34 cellular contexts compared by ENCODE assay signal in the genomic region with DNA sequence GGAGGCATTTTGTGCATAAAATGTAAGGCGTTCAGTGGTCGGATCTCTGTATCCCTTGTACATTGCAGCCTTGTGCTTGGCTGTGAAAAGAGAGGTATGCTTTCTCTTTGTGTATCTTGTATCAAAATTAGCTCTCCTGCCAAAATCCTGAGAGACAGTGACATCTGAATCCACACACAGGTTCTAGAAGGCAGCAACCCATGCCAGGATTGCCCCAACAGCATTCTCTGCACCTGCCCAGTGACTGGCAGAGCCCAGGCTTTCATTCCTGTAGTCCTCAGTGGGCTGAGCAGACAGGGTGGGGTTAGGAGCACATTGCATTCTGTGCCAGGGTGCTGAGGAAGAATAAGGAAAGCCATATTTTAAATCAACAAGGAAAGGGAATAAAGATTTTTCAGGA.
"Had no signal": no experiment of that assay in that cellular context is flagged by ENCODE, and none has a peak within 500 bp of the region (broad histone marks: within the 10 kb centered on the region; RNA-seq: fewer than 3 reads in every experiment).

No MANE protein-coding gene starts in this region.

- H3K4me3 Mint-ChIP-seq: activated B cell treated with CpG ODN at 0.5 μM for 24 hours; activated CD4-positive, alpha-beta memory T cell treated with anti-CD3 and anti-CD28 coated beads for 36 hours; activated CD4-positive, alpha-beta T cell treated with anti-CD3 and anti-CD28 coated beads, Interleukin-2, amount 10 ng/mL, durations not matched to agents 24 days and 14 days; activated CD8-positive, alpha-beta T cell treated with anti-CD3 and anti-CD28 coated beads for 36 hours; activated naive CD4-positive, alpha-beta T cell treated with anti-CD3 and anti-CD28 coated beads for 36 hours; activated naive CD8-positive, alpha-beta T cell treated with anti-CD3 and anti-CD28 coated beads for 36 hours; activated T-cell treated with anti-CD3 and anti-CD28 coated beads, Interleukin-2, amount 50 U/mL, for 4 hours; activated T-cell treated with anti-CD3 and anti-CD28 coated beads, Interleukin-2, amount 50 U/mL, for 72 hours; activated T-helper 1 cell treated with anti-CD3 and anti-CD28 coated beads, Interleukin-12 subunit alpha, Interleukin-12 subunit beta, Interleukin-2, Interleukin-4 antibody, amounts not matched to agents 30 ng/mL and 10 ng/mL and 1 ng/mL, durations not matched to agents 14 hours and 24 hours and 36 hours; activated T-helper 17 cell treated with anti-CD3 and anti-CD28 coated beads, Interleukin-2, amount 50 U/mL, for 72 hours; brain; central memory CD8-positive, alpha-beta T cell; T-helper 1 cell treated with Interleukin-12 subunit alpha and Interleukin-12 subunit beta and Interleukin-4 antibody, amounts not matched to agents 30 μg/mL and 1 μg/mL, for 36 hours; T-helper 2 cell treated with Interferon-gamma antibody and Interleukin-4, amounts not matched to agents 5 μg/mL and 100 μg/mL, for 36 hours had no signal

- H3K27me3 ChIP-seq: ascending aorta, cardiac muscle cell had no signal

- H3K36me3 ChIP-seq: ascending aorta, cardiac muscle cell had no signal

- H3K9me3 Mint-ChIP-seq: activated CD4-positive, alpha-beta T cell treated with anti-CD3 and anti-CD28 coated beads, Interleukin-2, amount 10 ng/mL, durations not matched to agents 24 days and 14 days; activated CD8-positive, alpha-beta T cell treated with anti-CD3 and anti-CD28 coated beads for 36 hours; activated T-cell treated with anti-CD3 and anti-CD28 coated beads, Interleukin-2, amount 50 U/mL, for 4 hours; activated T-helper 1 cell treated with anti-CD3 and anti-CD28 coated beads, Interleukin-12 subunit alpha, Interleukin-12 subunit beta, Interleukin-2, Interleukin-4 antibody, amounts not matched to agents 30 ng/mL and 10 ng/mL and 1 ng/mL, durations not matched to agents 14 hours and 24 hours and 36 hours; central memory CD8-positive, alpha-beta T cell; T-helper 1 cell treated with Interleukin-12 subunit alpha and Interleukin-12 subunit beta and Interleukin-4 antibody, amounts not matched to agents 30 μg/mL and 1 μg/mL, for 36 hours; T-helper 2 cell treated with Interferon-gamma antibody and Interleukin-4, amounts not matched to agents 5 μg/mL and 100 μg/mL, for 36 hours had no signal

- H3K27ac ChIP-seq: ascending aorta, cardiac muscle cell, VCaP had no signal

- DNase-seq: activated B cell treated with CpG ODN at 0.5 μM for 24 hours; activated CD4-positive, alpha-beta memory T cell treated with anti-CD3 and anti-CD28 coated beads for 36 hours; activated CD4-positive, alpha-beta T cell treated with anti-CD3 and anti-CD28 coated beads for 4 hours; activated CD4-positive, alpha-beta T cell treated with anti-CD3 and anti-CD28 coated beads, Interleukin-2, amount 10 ng/mL, durations not matched to agents 24 days and 14 days; activated CD4-positive, alpha-beta T cell treated with anti-CD3 and anti-CD28 coated beads, Interleukin-2, amount 50 U/mL, for 1 hour; activated CD4-positive, alpha-beta T cell treated with anti-CD3 and anti-CD28 coated beads, Interleukin-2, amount 50 U/mL, for 4 hours; activated CD4-positive, CD25-positive, alpha-beta regulatory T cell treated with anti-CD3 and anti-CD28 coated beads, Interleukin-2, amount 50 U/mL, for 72 hours; activated CD8-positive, alpha-beta memory T cell treated with anti-CD3 and anti-CD28 coated beads, Interleukin-2, amount 50 U/mL, for 4 hours; activated CD8-positive, alpha-beta T cell treated with anti-CD3 and anti-CD28 coated beads for 36 hours; activated effector memory CD4-positive, alpha-beta T cell treated with anti-CD3 and anti-CD28 coated beads, Interleukin-2, amount 50 U/mL, for 16 hours; activated gamma-delta T cell treated with Interleukin-2 at 50 U/mL for 16 hours; activated naive CD4-positive, alpha-beta T cell; activated naive CD4-positive, alpha-beta T cell treated with anti-CD3 and anti-CD28 coated beads for 36 hours; activated naive CD4-positive, alpha-beta T cell treated with anti-CD3 and anti-CD28 coated beads, Interleukin-2, amount 50 U/mL, for 16 hours; activated naive CD8-positive, alpha-beta T cell treated with anti-CD3 and anti-CD28 coated beads for 36 hours; activated T-cell treated with anti-CD3 and anti-CD28 coated beads for 4 hours; activated T-cell treated with anti-CD3 and anti-CD28 coated beads, Interleukin-2, amount 50 U/mL, for 1 hour; activated T-cell treated with anti-CD3 and anti-CD28 coated beads, Interleukin-2, amount 50 U/mL, for 4 hours; activated T-cell treated with anti-CD3 and anti-CD28 coated beads, Interleukin-2, amount 50 U/mL, for 72 hours; caudate nucleus; cerebellar nuclear complex; T-helper 1 cell; T-helper 2 cell; T-helper 9 cell had no signal

- ATAC-seq: activated CD8-positive, alpha-beta T cell treated with anti-CD3 and anti-CD28 coated beads for 36 hours; activated naive CD4-positive, alpha-beta T cell treated with anti-CD3 and anti-CD28 coated beads, Interleukin-2, amount 50 U/mL, for 72 hours; activated T-cell treated with anti-CD3 and anti-CD28 coated beads, Interleukin-2, amount 50 U/mL, for 4 hours; activated T-cell treated with anti-CD3 and anti-CD28 coated beads, Interleukin-2, amount 50 U/mL, for 72 hours; activated T-helper 17 cell treated with anti-CD3 and anti-CD28 coated beads, Interleukin-2, amount 50 U/mL, for 72 hours had no signal

- H3K9me3 ChIP-seq: ascending aorta had no signal

- H3K4me1 ChIP-seq: ascending aorta had no signal

- H3K27me3 Mint-ChIP-seq: activated CD4-positive, alpha-beta memory T cell treated with anti-CD3 and anti-CD28 coated beads for 36 hours; activated CD4-positive, alpha-beta T cell treated with anti-CD3 and anti-CD28 coated beads, Interleukin-2, amount 10 ng/mL, durations not matched to agents 24 days and 14 days; activated CD8-positive, alpha-beta T cell treated with anti-CD3 and anti-CD28 coated beads for 36 hours; activated naive CD8-positive, alpha-beta T cell treated with anti-CD3 and anti-CD28 coated beads for 36 hours; activated T-helper 17 cell treated with anti-CD3 and anti-CD28 coated beads, Interleukin-2, amount 50 U/mL, for 72 hours; central memory CD8-positive, alpha-beta T cell had no signal

- H3K4me1 Mint-ChIP-seq: activated B cell treated with CpG ODN at 0.5 μM for 24 hours; activated CD4-positive, alpha-beta T cell treated with anti-CD3 and anti-CD28 coated beads, Interleukin-2, amount 10 ng/mL, durations not matched to agents 24 days and 14 days; activated naive CD8-positive, alpha-beta T cell treated with anti-CD3 and anti-CD28 coated beads for 36 hours; activated T-helper 17 cell treated with anti-CD3 and anti-CD28 coated beads, Interleukin-2, amount 50 U/mL, for 72 hours; central memory CD8-positive, alpha-beta T cell had no signal

- H3K4me3 ChIP-seq: ascending aorta, cardiac muscle cell had no signal

- H3K36me3 Mint-ChIP-seq: activated CD4-positive, alpha-beta memory T cell treated with anti-CD3 and anti-CD28 coated beads for 36 hours; activated naive CD4-positive, alpha-beta T cell treated with anti-CD3 and anti-CD28 coated beads, Interleukin-2, amount 50 U/mL, for 72 hours; activated naive CD8-positive, alpha-beta T cell treated with anti-CD3 and anti-CD28 coated beads for 36 hours; brain had no signal

- H3K27ac Mint-ChIP-seq: activated B cell treated with CpG ODN at 0.5 μM for 24 hours; activated CD4-positive, alpha-beta memory T cell treated with anti-CD3 and anti-CD28 coated beads for 36 hours; activated CD4-positive, alpha-beta T cell treated with anti-CD3 and anti-CD28 coated beads, Interleukin-2, amount 10 ng/mL, durations not matched to agents 24 days and 14 days; activated CD8-positive, alpha-beta T cell treated with anti-CD3 and anti-CD28 coated beads for 36 hours; activated naive CD4-positive, alpha-beta T cell treated with anti-CD3 and anti-CD28 coated beads for 36 hours; activated naive CD4-positive, alpha-beta T cell treated with anti-CD3 and anti-CD28 coated beads, Interleukin-2, amount 50 U/mL, for 72 hours; activated naive CD8-positive, alpha-beta T cell treated with anti-CD3 and anti-CD28 coated beads for 36 hours; activated T-cell treated with anti-CD3 and anti-CD28 coated beads, Interleukin-2, amount 50 U/mL, for 72 hours; activated T-helper 1 cell treated with anti-CD3 and anti-CD28 coated beads, Interleukin-12 subunit alpha, Interleukin-12 subunit beta, Interleukin-2, Interleukin-4 antibody, amounts not matched to agents 30 ng/mL and 10 ng/mL and 1 ng/mL, durations not matched to agents 14 hours and 24 hours and 36 hours; activated T-helper 17 cell treated with anti-CD3 and anti-CD28 coated beads, Interleukin-2, amount 50 U/mL, for 72 hours; T-helper 1 cell treated with Interleukin-12 subunit alpha and Interleukin-12 subunit beta and Interleukin-4 antibody, amounts not matched to agents 30 μg/mL and 1 μg/mL, for 36 hours; T-helper 2 cell treated with Interferon-gamma antibody and Interleukin-4, amounts not matched to agents 5 μg/mL and 100 μg/mL, for 36 hours had no signal
